ENCODE assay signal across 1 cellular context in genomic region chr19:11333838-11334237, GRCh38.
TF ChIP-seq lines count a peak whose summit lies in the region.

No MANE protein-coding gene starts in this region.

TF ChIP-seq in HepG2, 621 proteins besides CTCF, POLR2A, EP300 and RAD21:
- TF ChIP-seq ZBTB40 (IDR thresholded peaks at IDR 0.05), result peak; percentile 86
- peak; percentile 98 for TF ChIP-seq ZBTB40 (CRISPR knock-in tag; IDR thresholded peaks at IDR 0.05)
